ENCODE assay signal across 21 cellular contexts in genomic region chr14:86847176-86847575, GRCh38.
DNase-seq lines count a peak whose midpoint lies in the region; ATAC-seq, FAIRE-seq and TF ChIP-seq lines count a peak whose summit lies in the region.
"Had no signal": no experiment of that assay in that cellular context is flagged by ENCODE, and none has a peak within 500 bp of the region (broad histone marks: within the 10 kb centered on the region; RNA-seq: fewer than 3 reads in every experiment).

No MANE protein-coding gene starts in this region.

- H2AFZ ChIP-seq in HepG2 (ENCODE audit: low read length) (no peak overlapping the region), IMR-90 (replicated peaks; ENCODE audit: low read length, poor library complexity) (no peak overlapping the region)

- TF ChIP-seq CTCF in HepG2 (CRISPR knock-in tag; IDR thresholded peaks at IDR 0.05) (no peak), right lobe of liver (IDR thresholded peaks at IDR 0.05) (no peak), IMR-90 (conservative IDR thresholded peaks at IDR 0.05; ENCODE audit: low read depth, low read length) (no peak), foreskin fibroblast (IDR thresholded peaks at IDR 0.05; ENCODE audit: low read depth, low read length) (no peak)

- no peak overlapping the region for H4K5ac ChIP-seq in IMR-90 (ENCODE audit: low read depth, low read length)

- H3K4me2 ChIP-seq in HepG2 (ENCODE audit: low read depth, low read length) (no peak overlapping the region), IMR-90 (ENCODE audit: low read depth, low read length) (no peak overlapping the region)
- H3K4me2 ChIP-seq: A549, BLaER1 had no signal

- no peak overlapping the region for H3K27ac ChIP-seq in HepG2 (ENCODE audit: extremely low read length, insufficient read depth, low read length)
- no peak overlapping the region for H3K27ac ChIP-seq in right lobe of liver
- H3K27ac ChIP-seq in IMR-90 (ENCODE audit: insufficient read depth, low read length): no peak overlapping the region
- H3K27ac ChIP-seq: 22Rv1, A549, BLaER1 had no signal

- peak overlapping the region; percentile 53; the same call in 1 of the 3 replicates for H2BK15ac ChIP-seq in IMR-90 (ENCODE audit: low read depth, low read length)

- H3K36me3 ChIP-seq in HepG2 (replicated peaks in 1 of 2; ENCODE audit: control insufficient read depth in 1 of 2, insufficient read depth in 2 of 2, low read length in 2 of 2) (no peaks in the 10 kb centered on the region), right lobe of liver (no peaks in the 10 kb centered on the region), IMR-90 (ENCODE audit: control insufficient read depth, insufficient read depth, low read length) (no peaks in the 10 kb centered on the region)
- H3K36me3 ChIP-seq: BLaER1 had no signal

- 0 out of 2 replicates have a peak overlapping the region, but pooled peaks have one; percentile 6 for H3K14ac ChIP-seq in IMR-90 (replicated peaks; ENCODE audit: low read depth, low read length)

- CTCF ChIA-PET in HepG2 (lab: Yijun Ruan, JAX; ENCODE audit: low intra/inter-chr PET ratio, low total read pairs): no interaction called here
- CTCF ChIA-PET in IMR-90 (lab: Yijun Ruan, JAX): no interaction called here

- H3K4me3 ChIP-seq in HepG2 (replicated peaks in 1 of 3; ENCODE audit: insufficient read depth in 1 of 3, low read depth in 2 of 3, low read length in 3 of 3) (no peak overlapping the region), right lobe of liver (no peak overlapping the region), IMR-90 (ENCODE audit: insufficient read depth, low read depth, low read length) (no peak overlapping the region), foreskin fibroblast (ENCODE audit: low read depth in 1 of 2, low read length in 2 of 2) (no peak overlapping the region)
- H3K4me3 ChIP-seq: A549, BLaER1, K562 had no signal

- H4K91ac ChIP-seq in IMR-90 (ENCODE audit: insufficient read depth, low read depth, low read length): no peak overlapping the region

- in situ Hi-C loops in HepG2 (cut with HindIII; ENCODE audit: extremely low pct_ligation_motif_present, low pct_unique_long_range_greater_than_20kb) (no loop called here), IMR-90 (cut with MboI; ENCODE audit: low sequenced_read_pairs) (no loop called here)

- H4K20me1 ChIP-seq in HepG2 (ENCODE audit: insufficient read depth, low read length) (no peaks in the 10 kb centered on the region), IMR-90 (ENCODE audit: insufficient read depth, low read length) (no peaks in the 10 kb centered on the region)
- H4K20me1 ChIP-seq: BLaER1 had no signal

- H2BK120ac ChIP-seq in IMR-90 (ENCODE audit: low read depth, low read length): peak overlapping the region; percentile 44

- H3K18ac ChIP-seq in IMR-90 (ENCODE audit: low read depth, low read length): no peak overlapping the region

- no peak overlapping the region for H3K23ac ChIP-seq in IMR-90 (ENCODE audit: low read depth, low read length)

- H3K27me3 ChIP-seq in HepG2 (ENCODE audit: control insufficient read depth in 1 of 2, insufficient read depth in 2 of 2, low read length in 2 of 2) (no peaks in the 10 kb centered on the region), right lobe of liver (no peaks in the 10 kb centered on the region), IMR-90 (ENCODE audit: control insufficient read depth, insufficient read depth, low read length) (no peaks in the 10 kb centered on the region)
- H3K27me3 ChIP-seq: BLaER1 had no signal

- no peak for DNase-seq in HepG2 (ENCODE audit: low spot score)
- DNase-seq in right lobe of liver: no peak
- DNase-seq in IMR-90: peak; percentile 51
- peak; percentile 14 to 79 for DNase-seq in foreskin fibroblast
- no peak for DNase-seq in urothelium cell line (ENCODE audit: low spot score)
- no peak for DNase-seq in left cardiac atrium
- no peak for DNase-seq in NCI-H748 treated with DMSO at 0.1 percent for 48 hours (lab: John Stamatoyannopoulos, UW)
- DNase-seq in activated CD4-positive, CD25-positive, alpha-beta regulatory T cell (lab: John Stamatoyannopoulos, UW): no peak
- DNase-seq: CD4-positive, alpha-beta memory T cell; DMS153; DMS79; GOT3; H7 had no signal

- H3K79me1 ChIP-seq in IMR-90 (ENCODE audit: low read depth in 1 of 2, low read length in 2 of 2): no peaks in the 10 kb centered on the region

- H3K4me1 ChIP-seq in HepG2 (ENCODE audit: insufficient read depth, low read length) (no peaks in the 10 kb centered on the region), right lobe of liver (no peaks in the 10 kb centered on the region), IMR-90 (ENCODE audit: control insufficient read depth, insufficient read depth, low read length) (peaks cover 2% of the 10 kb centered on the region; the same call in 1 of the 2 replicates)
- H3K4me1 ChIP-seq: A549, BLaER1 had no signal

- H2AK9ac ChIP-seq in IMR-90 (replicated peaks; ENCODE audit: low read depth, low read length, poor library complexity): no peak overlapping the region

- no peaks in the 10 kb centered on the region for H3K9me1 ChIP-seq in IMR-90 (ENCODE audit: insufficient read depth, low read length)

- TF ChIP-seq EP300 in HepG2 (IDR thresholded peaks at IDR 0.05; ENCODE audit: low read depth in 2 of 2, low read length in 2 of 2) (no peak), HepG2 (CRISPR knock-in tag; IDR thresholded peaks at IDR 0.05; ENCODE audit: borderline replicate concordance) (no peak)

- dilution Hi-C loops in IMR-90 (cut with HindIII; ENCODE audit: low sequenced_read_pairs, unreplicated experiment): no loop called here

- H2BK5ac ChIP-seq in IMR-90 (ENCODE audit: low read depth, low read length, poor library complexity, severe bottlenecking): peak overlapping the region; percentile 8

- no peak overlapping the region for H3K56ac ChIP-seq in IMR-90 (ENCODE audit: extremely low read depth, insufficient read depth, low read length)

- H3K9ac ChIP-seq in HepG2 (ENCODE audit: insufficient read depth, low read depth, low read length) (no peak overlapping the region), IMR-90 (ENCODE audit: low read depth, low read length) (no peak overlapping the region)
- H3K9ac ChIP-seq: BLaER1 had no signal

- H4K8ac ChIP-seq in IMR-90 (ENCODE audit: low read depth in 2 of 2, low read length in 2 of 2): no peak overlapping the region

- WGBS in HepG2 (ENCODE audit: low lambda C conversion rate): 23% methylated on average over 3 of the region's 3 CpGs
- WGBS in right lobe of liver (ENCODE audit: insufficient coverage, low coverage, low lambda C conversion rate, missing lambda C conversion rate): 61% methylated on average over 3 of the region's 3 CpGs
- no CpG with 5 or more reads among the region's 3 CpGs for WGBS in IMR-90 (ENCODE audit: extremely low coverage in 2 of 2, insufficient read length in 1 of 2), 2 experiments

- ATAC-seq in HepG2 (no peak), right lobe of liver (no peak), IMR-90 (ENCODE audit: low read depth) (peak; percentile 67), left cardiac atrium (no peak)
- ATAC-seq: A549, HCT116, K562 had no signal

- TF ChIP-seq POLR2A in HepG2 (IDR thresholded peaks at IDR 0.05; ENCODE audit: insufficient read depth in 1 of 2, low read depth in 2 of 2, low read length in 2 of 2) (no peak), right lobe of liver (IDR thresholded peaks at IDR 0.05) (no peak), IMR-90 (IDR thresholded peaks at IDR 0.05; ENCODE audit: low read depth, low read length) (no peak)

- no peak overlapping the region; the same call in 1 of the 2 replicates for H2AK5ac ChIP-seq in IMR-90 (ENCODE audit: low read depth, low read length)

- intact Hi-C loops in HepG2 (cut with micrococcal nuclease; ENCODE audit: unreplicated experiment): no loop called here
- intact Hi-C loops in right lobe of liver (cut with DNase I): no loop called here
- intact Hi-C loops in IMR-90 (cut with micrococcal nuclease): no loop called here
- intact Hi-C loops in left cardiac atrium (cut with DNase I): no loop called here

- TF ChIP-seq RAD21 in HepG2 (CRISPR knock-in tag; IDR thresholded peaks at IDR 0.05) (no peak), IMR-90 (IDR thresholded peaks at IDR 0.05; ENCODE audit: low read length) (no peak)

- no peaks in the 10 kb centered on the region for H3K79me2 ChIP-seq in HepG2 (ENCODE audit: insufficient read depth, low read length)

- H3K4ac ChIP-seq in IMR-90 (ENCODE audit: low read depth, low read length): peak overlapping the region; percentile 14

- no peaks in the 10 kb centered on the region for H3K9me3 ChIP-seq in HepG2 (ENCODE audit: low read length)
- no peaks in the 10 kb centered on the region for H3K9me3 ChIP-seq in right lobe of liver
- no peaks in the 10 kb centered on the region for H3K9me3 ChIP-seq in IMR-90 (ENCODE audit: control insufficient read depth, insufficient read depth, low read length)
- H3K9me3 ChIP-seq: A549, BLaER1 had no signal

- no peak for FAIRE-seq in HepG2 (lab: Jason Lieb, UNC)
- FAIRE-seq in urothelium cell line (lab: Jason Lieb, UNC): peak; percentile 17
- FAIRE-seq: A549, G401.6, GM12892, GM18507, K562 had no signal

- POLR2A ChIA-PET in HepG2 (lab: Yijun Ruan, JAX) (no interaction called here), IMR-90 (lab: Charles Lee; ENCODE audit: unreplicated experiment) (no interaction called here)

- BruUV-seq in HepG2 (replicated peaks; lab: Mats Ljungman, UMichigan) (no TSS peak), IMR-90 (replicated peaks; lab: Mats Ljungman, UMichigan) (no TSS peak)

- peak overlapping the region; percentile 32 for H2BK20ac ChIP-seq in IMR-90 (ENCODE audit: low read depth, low read length)

TF ChIP-seq in IMR-90, 13 proteins besides CTCF, POLR2A, EP300 and RAD21 (continues in another document):
- TF ChIP-seq RCOR1 (IDR thresholded peaks at IDR 0.05; ENCODE audit: insufficient replicate concordance, low read length): no peak
- TF ChIP-seq BHLHE40 (IDR thresholded peaks at IDR 0.05; ENCODE audit: low read depth, low read length): no peak
- TF ChIP-seq MAFK (IDR thresholded peaks at IDR 0.05; ENCODE audit: low read depth, low read length): no peak
- no peak for TF ChIP-seq MXI1 (IDR thresholded peaks at IDR 0.05; ENCODE audit: borderline replicate concordance, low read depth, low read length)
- TF ChIP-seq FOS (IDR thresholded peaks at IDR 0.05; ENCODE audit: low read depth, low read length): no peak
- no peak for TF ChIP-seq SMC3 (IDR thresholded peaks at IDR 0.05; ENCODE audit: low read depth, low read length)
- TF ChIP-seq CHD1 (IDR thresholded peaks at IDR 0.05; ENCODE audit: low read depth, low read length): no peak
- TF ChIP-seq USF2 (IDR thresholded peaks at IDR 0.05; ENCODE audit: low read depth, low read length): no peak
- TF ChIP-seq CEBPB (IDR thresholded peaks at IDR 0.05; ENCODE audit: low read depth, low read length): no peak
- TF ChIP-seq RFX5 (IDR thresholded peaks at IDR 0.05; ENCODE audit: low read depth, low read length): no peak
- no peak for TF ChIP-seq MAZ (IDR thresholded peaks at IDR 0.05; ENCODE audit: borderline replicate concordance, low read depth, low read length)

Comparison
In these comparisons a context has a peak if more than half of its experiments do, and no peak if none do; other contexts are left out.
1. DNase-seq: peak in IMR-90 (single experiment) and foreskin fibroblast (2 of 2); none in HepG2 (single experiment), right lobe of liver (0 of 3), urothelium cell line (single experiment), left cardiac atrium (single experiment), NCI-H748 treated with DMSO at 0.1 percent for 48 hours (single experiment) and activated CD4-positive, CD25-positive, alpha-beta regulatory T cell (0 of 4).